In genomic region chr7:133859871-133860427, GRCh38 we compare ENCODE assay signal across 21 cellular contexts.
"Had no signal": no experiment of that assay in that cellular context is flagged by ENCODE, and none has a peak within 500 bp of the region (broad histone marks: within the 10 kb centered on the region; RNA-seq: fewer than 3 reads in every experiment).

No MANE protein-coding gene starts in this region.

- FAIRE-seq: astrocyte had no signal

- H3K27ac ChIP-seq: cardiac muscle cell, Peyer's patch, RWPE1, SJSA1 had no signal

- H3K4me3 ChIP-seq: cardiac muscle cell, MG63, Peyer's patch, SJSA1 had no signal

- H3K9me3 ChIP-seq: MG63, Peyer's patch, SJSA1 had no signal

- DNase-seq: activated CD4-positive, alpha-beta T cell treated with anti-CD3 and anti-CD28 coated beads for 1 hour; activated CD4-positive, alpha-beta T cell treated with anti-CD3 and anti-CD28 coated beads, Interleukin-2, amount 10 ng/mL, durations not matched to agents 24 days and 14 days; activated CD4-positive, alpha-beta T cell treated with anti-CD3 and anti-CD28 coated beads, Interleukin-2, amount 50 U/mL, for 48 hours; activated CD8-positive, alpha-beta memory T cell treated with anti-CD3 and anti-CD28 coated beads, Interleukin-2, amount 10 ng/mL, durations not matched to agents 7 days and 5 days; activated effector memory CD4-positive, alpha-beta T cell treated with Interleukin-2 at 50 U/mL for 16 hours; activated naive CD4-positive, alpha-beta T cell; activated T-cell treated with anti-CD3 and anti-CD28 coated beads, Interleukin-2, amount 50 U/mL, for 24 hours; MG63; MV-4-11; NCI-H1694 treated with DMSO at 0.1 percent for 48 hours; NCI-H2029 treated with DMSO at 0.1 percent for 48 hours; NCI-H2171; NCI-H510A; NCI-H526 treated with DMSO at 0.1 percent for 48 hours; Peyer's patch; SHP77; SW 1271 had no signal

- H3K4me1 ChIP-seq: Peyer's patch, SJSA1 had no signal

- H3K27me3 ChIP-seq: cardiac muscle cell, MG63, Peyer's patch, SJSA1 had no signal

- H3K36me3 ChIP-seq: cardiac muscle cell, MG63, SJSA1 had no signal
